In the genomic region with DNA sequence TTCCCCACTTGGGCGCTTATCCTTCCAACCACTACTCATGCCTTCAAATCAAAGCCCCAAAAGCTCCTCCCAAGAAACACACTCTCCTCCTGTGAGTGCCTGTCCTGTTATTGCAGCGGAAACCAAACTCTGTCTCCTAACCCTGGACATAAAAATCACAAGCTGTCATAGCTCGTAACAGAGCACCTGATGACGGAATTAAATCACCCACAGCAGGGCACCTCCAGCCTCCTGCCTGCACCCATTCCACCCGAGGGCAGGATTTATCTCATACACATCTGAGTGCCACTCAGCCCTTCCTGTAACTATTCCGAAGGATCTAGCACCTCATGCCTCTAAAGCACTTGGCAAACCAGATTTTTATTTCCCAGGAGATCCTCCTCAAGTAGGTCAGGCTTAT, we compare ENCODE assay signal across 8 cellular contexts.
"Had no signal": no experiment of that assay in that cellular context is flagged by ENCODE, and none has a peak within 500 bp of the region (broad histone marks: within the 10 kb centered on the region; RNA-seq: fewer than 3 reads in every experiment).

No MANE protein-coding gene starts in this region.

- H3K4me2 ChIP-seq: GM23338 had no signal

- ATAC-seq: GM23338, HepG2, K562 had no signal

- DNase-seq: H9, HCEC 1CT, HFFc6, KG1 had no signal

- H3K27ac Mint-ChIP-seq: GM23338, H9, HFFc6 had no signal

- H3K27ac ChIP-seq: HL-60 had no signal

- H3K4me3 Mint-ChIP-seq: GM23338, H9, HFFc6 had no signal

- H3K9me3 Mint-ChIP-seq: GM23338, H9 had no signal

- H3K4me3 ChIP-seq: GM23338, K562 had no signal

- H2AFZ ChIP-seq: GM23338 had no signal
